Comparison of ENCODE assay signal across 9 cellular contexts in genomic region chr7:129781128-129781855, GRCh38.
DNase-seq lines count a peak whose midpoint lies in the region; ATAC-seq and TF ChIP-seq lines count a peak whose summit lies in the region.
"Had no signal": no experiment of that assay in that cellular context is flagged by ENCODE, and none has a peak within 500 bp of the region (broad histone marks: within the 10 kb centered on the region; RNA-seq: fewer than 3 reads in every experiment).

No MANE protein-coding gene starts in this region.

- H3K36me3 ChIP-seq in heart left ventricle (no peaks in the 10 kb centered on the region), SK-N-MC (ENCODE audit: insufficient read depth, low read length) (no peaks in the 10 kb centered on the region), hepatocyte (replicated peaks; ENCODE audit: insufficient read depth, low read depth) (no peaks in the 10 kb centered on the region), upper lobe of right lung (no peaks in the 10 kb centered on the region)
- H3K36me3 ChIP-seq: thyroid gland had no signal

- no peaks in the 10 kb centered on the region for H3K79me2 ChIP-seq in hepatocyte

- intact Hi-C loops in right cardiac atrium (cut with DNase I) (no loop called here), heart left ventricle (cut with DNase I) (no loop called here), upper lobe of right lung (cut with DNase I) (no loop called here)

- H3K4me1 ChIP-seq in right cardiac atrium (ENCODE audit: control insufficient read depth, insufficient read depth, low read length) (no peaks in the 10 kb centered on the region), heart left ventricle (peaks cover 0 to 76% (median 59%) of the 10 kb centered on the region in 12 donors), hepatocyte (ENCODE audit: insufficient read depth) (peaks cover 36% of the 10 kb centered on the region), upper lobe of right lung (peaks cover 55% of the 10 kb centered on the region)

- H4K20me1 ChIP-seq in hepatocyte (ENCODE audit: insufficient read depth, poor library complexity, severe bottlenecking), result peaks cover 6% of the 10 kb centered on the region

- H3K9ac ChIP-seq in SK-N-MC (ENCODE audit: insufficient read length), result no peak overlapping the region

- 2% methylated on average over 40 of the region's 40 CpGs for WGBS in right cardiac atrium
- WGBS in heart left ventricle, 4 donors, result 2 to 5% (median 3%) methylated on average over 18 to 40 of the region's 40 CpGs
- WGBS in hepatocyte (ENCODE audit: low lambda C conversion rate, missing lambda C conversion rate), result 3% methylated on average over 31 of the region's 40 CpGs

- H3K27ac ChIP-seq in right cardiac atrium (ENCODE audit: low read length) (no peak overlapping the region), heart left ventricle (no peak overlapping the region), SK-N-MC (no peak overlapping the region), hepatocyte (no peak overlapping the region), upper lobe of right lung (no peak overlapping the region)
- H3K27ac ChIP-seq: thyroid gland had no signal

- H3K9me3 ChIP-seq in right cardiac atrium (ENCODE audit: control insufficient read depth, low read length), result no peaks in the 10 kb centered on the region
- no peaks in the 10 kb centered on the region for H3K9me3 ChIP-seq in heart left ventricle
- no peaks in the 10 kb centered on the region for H3K9me3 ChIP-seq in SK-N-MC (ENCODE audit: low read depth, low read length)
- no peaks in the 10 kb centered on the region for H3K9me3 ChIP-seq in hepatocyte (ENCODE audit: low read depth)
- H3K9me3 ChIP-seq in upper lobe of right lung, result no peaks in the 10 kb centered on the region
- H3K9me3 ChIP-seq: thyroid gland had no signal

- no peaks in the 10 kb centered on the region for H3K27me3 ChIP-seq in right cardiac atrium (ENCODE audit: control insufficient read depth, insufficient read depth)
- peaks cover 80 to 100% (median 99%) of the 10 kb centered on the region in 9 donors for H3K27me3 ChIP-seq in heart left ventricle
- peaks cover 82% of the 10 kb centered on the region for H3K27me3 ChIP-seq in hepatocyte
- peaks cover 100% of the 10 kb centered on the region for H3K27me3 ChIP-seq in upper lobe of right lung

- no peak for TF ChIP-seq CTCF in heart left ventricle (IDR thresholded peaks at IDR 0.05)
- no peak for TF ChIP-seq CTCF in hepatocyte (IDR thresholded peaks at IDR 0.05; ENCODE audit: poor library complexity)
- no peak for TF ChIP-seq CTCF in upper lobe of right lung (IDR thresholded peaks at IDR 0.05)
- TF ChIP-seq CTCF in GM13976 (IDR thresholded peaks at IDR 0.05; ENCODE audit: borderline replicate concordance, control extremely low read depth, extremely low read depth, insufficient read depth, missing control alignments), result no peak

- H2AFZ ChIP-seq in hepatocyte, result peak overlapping the region; percentile 45

- H3K9me2 ChIP-seq in hepatocyte (replicated peaks; ENCODE audit: insufficient read depth), result no peaks in the 10 kb centered on the region

- DNase-seq in right cardiac atrium (peak in 1 of 3 donors; percentile 48), heart left ventricle (no peak), SK-N-MC (ENCODE audit: low read depth, low spot score) (no peak), hepatocyte (ENCODE audit: low spot score) (no peak), upper lobe of right lung (no peak), GM13976 (ENCODE audit: low spot score) (no peak), COLO829 (ENCODE audit: low spot score) (no peak), AG20443 (ENCODE audit: low spot score) (no peak)

- peak overlapping the region; percentile 49 for H3K4me3 ChIP-seq in right cardiac atrium (ENCODE audit: low read length)
- peak overlapping the region in 3 of 12 donors; percentile 29 to 56 (median 48) for H3K4me3 ChIP-seq in heart left ventricle
- peak overlapping the region; percentile 93 for H3K4me3 ChIP-seq in SK-N-MC
- H3K4me3 ChIP-seq in hepatocyte, result no peak overlapping the region
- peak overlapping the region; percentile 55 for H3K4me3 ChIP-seq in upper lobe of right lung

- H3K4me2 ChIP-seq in hepatocyte, result peak overlapping the region; percentile 97

- ATAC-seq in right cardiac atrium, result no peak
- ATAC-seq in heart left ventricle, result no peak
- ATAC-seq in upper lobe of right lung, result no peak

- no peak for TF ChIP-seq POLR2A in heart left ventricle (IDR thresholded peaks at IDR 0.05)

- in situ Hi-C loops in GM13976 (cut with MboI; ENCODE audit: low sequenced_read_pairs, unreplicated experiment), result no loop called here
